In the genomic region with DNA sequence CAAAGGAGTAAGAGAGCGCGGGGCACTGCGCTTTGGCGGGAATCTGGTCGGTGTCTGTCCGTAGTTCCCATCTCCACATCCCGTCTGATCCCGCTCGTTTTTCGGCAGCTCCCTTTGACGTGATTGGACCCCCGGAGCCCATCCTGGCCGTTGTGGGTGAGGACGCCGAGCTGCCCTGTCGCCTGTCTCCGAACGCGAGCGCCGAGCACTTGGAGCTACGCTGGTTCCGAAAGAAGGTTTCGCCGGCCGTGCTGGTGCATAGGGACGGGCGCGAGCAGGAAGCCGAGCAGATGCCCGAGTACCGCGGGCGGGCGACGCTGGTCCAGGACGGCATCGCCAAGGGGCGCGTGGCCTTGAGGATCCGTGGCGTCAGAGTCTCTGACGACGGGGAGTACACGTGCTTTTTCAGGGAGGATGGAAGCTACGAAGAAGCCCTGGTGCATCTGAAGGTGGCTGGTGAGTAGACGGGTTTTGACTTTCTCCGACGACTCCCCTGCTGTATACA, we compare ENCODE assay signal across 11 cellular contexts. TPM values are rescaled to one million over a fixed set of nuclear protein-coding genes. Genes with fewer than 3 reads are reported as not detected.
DNase-seq lines count a peak whose midpoint lies in the region; ATAC-seq, FAIRE-seq and TF ChIP-seq lines count a peak whose summit lies in the region.
"Had no signal": no experiment of that assay in that cellular context is flagged by ENCODE, and none has a peak within 500 bp of the region (broad histone marks: within the 10 kb centered on the region; RNA-seq: fewer than 3 reads in every experiment).

No MANE protein-coding gene starts in this region.

- TF ChIP-seq POLR2A in esophagus muscularis mucosa (IDR thresholded peaks at IDR 0.05; ENCODE audit: low read depth): no peak
- no peak for TF ChIP-seq POLR2A in vagina (IDR thresholded peaks at IDR 0.05)

- H3K4me1 Mint-ChIP-seq in activated CD8-positive, alpha-beta memory T cell treated with anti-CD3 and anti-CD28 coated beads, Interleukin-2, amount 10 ng/mL, durations not matched to agents 7 days and 5 days: peaks cover 10% of the 10 kb centered on the region
- H3K4me1 Mint-ChIP-seq in neural progenitor cell: peaks cover 8% of the 10 kb centered on the region

- H3K36me3 Mint-ChIP-seq in activated CD8-positive, alpha-beta memory T cell treated with anti-CD3 and anti-CD28 coated beads, Interleukin-2, amount 10 ng/mL, durations not matched to agents 7 days and 5 days: no peaks in the 10 kb centered on the region
- H3K36me3 Mint-ChIP-seq in neural progenitor cell: no peaks in the 10 kb centered on the region

- H3K9ac ChIP-seq in neural progenitor cell: no peak overlapping the region

- H3K4me3 Mint-ChIP-seq in activated CD8-positive, alpha-beta memory T cell treated with anti-CD3 and anti-CD28 coated beads, Interleukin-2, amount 10 ng/mL, durations not matched to agents 7 days and 5 days: peak overlapping the region; percentile 60
- peak overlapping the region; percentile 80 for H3K4me3 Mint-ChIP-seq in neural progenitor cell

- CTCF ChIA-PET in activated CD8-positive, alpha-beta memory T cell treated with anti-CD3 and anti-CD28 coated beads, Interleukin-2, amount 10 ng/mL, durations not matched to agents 7 days and 5 days (lab: Charles Lee): interaction anchor here (0.8 to 1.3 kb wide), 2 partner anchors 56 to 161 kb away, joined by 3 read pairs; no protein-coding TSS in a partner anchor

- H3K36me3 ChIP-seq in esophagus muscularis mucosa (no peaks in the 10 kb centered on the region), neural progenitor cell (no peaks in the 10 kb centered on the region), vagina (no peaks in the 10 kb centered on the region)

- H3K27ac Mint-ChIP-seq in activated CD8-positive, alpha-beta memory T cell treated with anti-CD3 and anti-CD28 coated beads, Interleukin-2, amount 10 ng/mL, durations not matched to agents 7 days and 5 days: peak overlapping the region; percentile 29
- no peak overlapping the region for H3K27ac Mint-ChIP-seq in neural progenitor cell

- ATAC-seq in activated CD8-positive, alpha-beta memory T cell treated with anti-CD3 and anti-CD28 coated beads, Interleukin-2, amount 10 ng/mL, durations not matched to agents 7 days and 5 days: peak; percentile 80

- H3K9me3 Mint-ChIP-seq in activated CD8-positive, alpha-beta memory T cell treated with anti-CD3 and anti-CD28 coated beads, Interleukin-2, amount 10 ng/mL, durations not matched to agents 7 days and 5 days (ENCODE audit: low read depth): no peaks in the 10 kb centered on the region
- H3K9me3 Mint-ChIP-seq in neural progenitor cell: no peaks in the 10 kb centered on the region

- DNase-seq in DMS 273 (lab: John Stamatoyannopoulos, UW; ENCODE audit: unreplicated experiment): peak; percentile 55
- no peak for DNase-seq in DMS 273 treated with DMSO at 0.1 percent for 48 hours (lab: John Stamatoyannopoulos, UW)
- peak; percentile 42 for DNase-seq in activated CD8-positive, alpha-beta memory T cell treated with anti-CD3 and anti-CD28 coated beads, Interleukin-2, amount 10 ng/mL, durations not matched to agents 7 days and 5 days
- no peak for DNase-seq in esophagus muscularis mucosa (ENCODE audit: extremely low spot score)
- DNase-seq in neural progenitor cell (ENCODE audit: low spot score): peak; percentile 66
- DNase-seq in vagina (ENCODE audit: extremely low spot score in 2 of 2): no peak
- no peak for DNase-seq in GM20000 (ENCODE audit: low spot score)
- no peak for DNase-seq in RCC 7860 (ENCODE audit: low spot score)

- H3K27me3 ChIP-seq in esophagus muscularis mucosa (peaks cover 0 to 37% (median 11%) of the 10 kb centered on the region in 4 donors), neural progenitor cell (peaks cover 63% of the 10 kb centered on the region), vagina (no peaks in the 10 kb centered on the region)

- H3F3A ChIP-seq in neural progenitor cell (ENCODE audit: low read depth): no peaks in the 10 kb centered on the region

- no peaks in the 10 kb centered on the region for H3K79me2 ChIP-seq in neural progenitor cell (ENCODE audit: low read depth)

- no peak for FAIRE-seq in RCC 7860 (lab: Jason Lieb, UNC)
- FAIRE-seq: TTC549 had no signal

- H3K27ac ChIP-seq in esophagus muscularis mucosa (replicated peaks in 1 of 4) (no peak overlapping the region), neural progenitor cell (no peak overlapping the region), vagina (no peak overlapping the region)
- H3K27ac ChIP-seq: 22Rv1 had no signal

- peaks cover 44% of the 10 kb centered on the region for H3K27me3 Mint-ChIP-seq in activated CD8-positive, alpha-beta memory T cell treated with anti-CD3 and anti-CD28 coated beads, Interleukin-2, amount 10 ng/mL, durations not matched to agents 7 days and 5 days
- H3K27me3 Mint-ChIP-seq in neural progenitor cell (ENCODE audit: insufficient read depth, low read depth): peaks cover 29% of the 10 kb centered on the region

- no peaks in the 10 kb centered on the region for H4K20me1 ChIP-seq in neural progenitor cell (ENCODE audit: low read depth)

- intact Hi-C loops in esophagus muscularis mucosa (cut with DNase I) (no loop called here), vagina (cut with DNase I) (no loop called here)

- peak overlapping the region; percentile 41 to 46 (median 41) for H3K4me3 ChIP-seq in esophagus muscularis mucosa
- H3K4me3 ChIP-seq in neural progenitor cell: peak overlapping the region; percentile 45
- H3K4me3 ChIP-seq in vagina: peak overlapping the region; percentile 20

- TF ChIP-seq EP300 in esophagus muscularis mucosa (IDR thresholded peaks at IDR 0.05): no peak

- 12% methylated on average over 32 of the region's 49 CpGs for WGBS in esophagus muscularis mucosa

- no peaks in the 10 kb centered on the region for H3K9me3 ChIP-seq in esophagus muscularis mucosa
- H3K9me3 ChIP-seq in neural progenitor cell (ENCODE audit: low read depth): no peaks in the 10 kb centered on the region
- H3K9me3 ChIP-seq in vagina: no peaks in the 10 kb centered on the region

- H2AFZ ChIP-seq in neural progenitor cell (replicated peaks): peak overlapping the region; percentile 97

- H3K4me1 ChIP-seq in esophagus muscularis mucosa (peaks cover 6 to 12% (median 12%) of the 10 kb centered on the region in 4 donors), neural progenitor cell (peaks cover 14% of the 10 kb centered on the region), vagina (peaks cover 8% of the 10 kb centered on the region)

- TF ChIP-seq CTCF in esophagus muscularis mucosa (IDR thresholded peaks at IDR 0.05) (no peak), neural progenitor cell (IDR thresholded peaks at IDR 0.05) (no peak), vagina (IDR thresholded peaks at IDR 0.05) (no peak), GM20000 (IDR thresholded peaks at IDR 0.05; ENCODE audit: extremely low read depth, missing control alignments) (no peak)

- H3K4me2 ChIP-seq in neural progenitor cell: peak overlapping the region; percentile 84

RNA-seq across cellular contexts. Expression of gene BTN1A1, which starts 1.4 kb away (rescaled TPM):
- total RNA-seq in activated CD8-positive, alpha-beta memory T cell treated with anti-CD3 and anti-CD28 coated beads, Interleukin-2, amount 10 ng/mL, durations not matched to agents 7 days and 5 days: not detected
- not detected for total RNA-seq in esophagus muscularis mucosa
- not detected in 2 replicates for total RNA-seq in neural progenitor cell (ENCODE audit: low replicate concordance)
- not detected for total RNA-seq in vagina
- total RNA-seq: subcutaneous adipose tissue had no signal

RNA-seq across cellular contexts. Expression of gene HMGN4, which starts 36.6 kb away (rescaled TPM):
- 10 to 100 TPM; 75.6 to 78.4 TPM for total RNA-seq in activated CD8-positive, alpha-beta memory T cell treated with anti-CD3 and anti-CD28 coated beads, Interleukin-2, amount 10 ng/mL, durations not matched to agents 7 days and 5 days
- 100 to 1,000 TPM in 1 of 4 donors, 10 to 100 TPM in 3; 80.2 to 117 (median 86.5) TPM for total RNA-seq in esophagus muscularis mucosa
- 81.8 and 86.8 TPM in 2 replicates for total RNA-seq in neural progenitor cell (ENCODE audit: low replicate concordance)
- 58.4 TPM for total RNA-seq in vagina

RNA-seq across cellular contexts. Expression of gene BTN2A1, which starts 43.8 kb away (rescaled TPM):
- 10 to 100 TPM; 25.1 to 26.5 TPM for total RNA-seq in activated CD8-positive, alpha-beta memory T cell treated with anti-CD3 and anti-CD28 coated beads, Interleukin-2, amount 10 ng/mL, durations not matched to agents 7 days and 5 days
- total RNA-seq in esophagus muscularis mucosa: 10 to 100 TPM; 17.9 to 22.9 (median 21.4) TPM
- 11.6 and 14.2 TPM in 2 replicates for total RNA-seq in neural progenitor cell (ENCODE audit: low replicate concordance)
- 18.4 TPM for total RNA-seq in vagina

Comparison
In these comparisons a context has a peak if more than half of its experiments do, and no peak if none do; other contexts are left out.
1. DNase-seq: peak in DMS 273 (single experiment), activated CD8-positive, alpha-beta memory T cell treated with anti-CD3 and anti-CD28 coated beads, Interleukin-2, amount 10 ng/mL, durations not matched to agents 7 days and 5 days (single experiment) and neural progenitor cell (single experiment); none in DMS 273 treated with DMSO at 0.1 percent for 48 hours (single experiment), esophagus muscularis mucosa (single experiment), vagina (0 of 2), GM20000 (single experiment) and RCC 7860 (single experiment).
2. Peak in every context shown above with its lines, with median percentiles within 50 percentile points of each other: H3K4me3 ChIP-seq.